18 cellular contexts compared by ENCODE assay signal in the genomic region with DNA sequence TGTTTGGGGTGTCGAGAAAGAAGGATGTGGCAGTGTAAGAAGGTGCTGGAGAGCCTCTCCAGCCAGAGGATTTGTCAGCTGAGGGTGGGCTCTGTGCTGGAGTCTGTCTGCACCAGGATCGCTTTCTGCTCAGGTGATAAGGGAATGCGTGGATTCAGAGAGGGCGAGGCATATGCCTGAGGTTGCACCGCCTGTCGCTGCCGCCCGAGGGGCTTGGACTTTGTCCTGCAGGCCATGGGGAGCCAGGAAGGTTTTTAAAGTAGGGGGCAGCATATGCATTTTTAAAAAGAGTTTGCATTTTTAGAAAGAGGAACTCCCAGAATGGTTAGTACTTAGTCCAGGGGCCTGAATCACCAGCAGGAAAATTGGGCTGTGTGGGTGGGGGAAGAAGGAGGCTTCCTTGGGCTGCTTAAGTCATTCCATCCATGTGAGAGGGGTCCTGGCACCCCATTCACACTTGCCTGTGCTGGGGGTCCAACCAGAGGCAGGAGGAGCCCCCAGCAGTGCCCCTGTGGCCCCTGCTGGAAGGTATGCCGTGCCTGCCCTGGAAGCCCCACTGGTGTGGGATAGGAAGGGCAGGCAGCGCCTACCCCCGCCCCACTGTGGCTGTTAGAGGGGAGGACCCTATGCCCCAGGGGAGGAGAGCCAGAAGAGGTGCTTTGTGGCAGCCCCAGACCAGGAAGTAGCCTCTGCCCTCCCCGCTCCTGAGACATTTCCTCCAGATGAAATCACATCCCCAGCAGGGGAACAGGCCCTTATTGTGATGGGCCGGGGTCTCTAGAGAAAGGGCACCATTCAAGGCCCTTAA. TPM values are rescaled to one million over a fixed set of nuclear protein-coding genes. Genes with fewer than 3 reads are reported as not detected.
DNase-seq lines count a peak whose midpoint lies in the region; ATAC-seq and TF ChIP-seq lines count a peak whose summit lies in the region.
"Had no signal": no experiment of that assay in that cellular context is flagged by ENCODE, and none has a peak within 500 bp of the region (broad histone marks: within the 10 kb centered on the region; RNA-seq: fewer than 3 reads in every experiment).

No MANE protein-coding gene starts in this region.

- H3K27me3 Mint-ChIP-seq in endothelial cell (ENCODE audit: unreplicated experiment) (peaks cover 5% of the 10 kb centered on the region), neural crest cell (ENCODE audit: low read depth) (no peaks in the 10 kb centered on the region)
- H3K27me3 Mint-ChIP-seq: activated T-helper 17 cell treated with anti-CD3 and anti-CD28 coated beads, Interleukin-2, amount 50 U/mL, for 72 hours had no signal

- H3K4me1 Mint-ChIP-seq in endothelial cell (ENCODE audit: unreplicated experiment) (peaks cover 17% of the 10 kb centered on the region), neural crest cell (peaks cover 71% of the 10 kb centered on the region)
- H3K4me1 Mint-ChIP-seq: activated T-helper 17 cell treated with anti-CD3 and anti-CD28 coated beads, Interleukin-2, amount 50 U/mL, for 72 hours; IgD-negative memory B cell had no signal

- WGBS in esophagus muscularis mucosa = 93% methylated on average over 9 of the region's 13 CpGs

- peak overlapping the region in 1 of 4 donors; percentile 4 for H3K27ac ChIP-seq in esophagus muscularis mucosa (replicated peaks in 1 of 4)
- H3K27ac ChIP-seq in breast epithelium = no peak overlapping the region
- H3K27ac ChIP-seq: testis had no signal

- H3K27ac Mint-ChIP-seq in endothelial cell (ENCODE audit: unreplicated experiment) (no peak overlapping the region), neural crest cell (ENCODE audit: unreplicated experiment) (peak overlapping the region; percentile 94)
- H3K27ac Mint-ChIP-seq: activated T-helper 17 cell treated with anti-CD3 and anti-CD28 coated beads, Interleukin-2, amount 50 U/mL, for 72 hours; IgD-negative memory B cell; naive thymus-derived CD4-positive, alpha-beta T cell had no signal

- no peaks in the 10 kb centered on the region for H3K9me3 ChIP-seq in esophagus muscularis mucosa
- H3K9me3 ChIP-seq in breast epithelium = no peaks in the 10 kb centered on the region
- H3K9me3 ChIP-seq: BE2C, testis had no signal

- ATAC-seq in HG02571 (IDR thresholded peaks at IDR 0.05; ENCODE audit: unreplicated experiment) = no peak
- ATAC-seq: activated T-helper 17 cell treated with anti-CD3 and anti-CD28 coated beads, Interleukin-2, amount 50 U/mL, for 72 hours; esophagus mucosa had no signal

- no peaks in the 10 kb centered on the region for H3K9me3 Mint-ChIP-seq in endothelial cell (ENCODE audit: unreplicated experiment)
- no peaks in the 10 kb centered on the region for H3K9me3 Mint-ChIP-seq in neural crest cell
- H3K9me3 Mint-ChIP-seq: activated T-helper 17 cell treated with anti-CD3 and anti-CD28 coated beads, Interleukin-2, amount 50 U/mL, for 72 hours; IgD-negative memory B cell; naive thymus-derived CD4-positive, alpha-beta T cell had no signal

- TF ChIP-seq POLR2A in esophagus muscularis mucosa (IDR thresholded peaks at IDR 0.05; ENCODE audit: low read depth) (no peak), breast epithelium (IDR thresholded peaks at IDR 0.05) (no peak)

- H3K27me3 ChIP-seq in H7 (ENCODE audit: control insufficient read depth, insufficient read depth, low read length) (no peaks in the 10 kb centered on the region), esophagus muscularis mucosa (no peaks in the 10 kb centered on the region), breast epithelium (no peaks in the 10 kb centered on the region)
- H3K27me3 ChIP-seq: BE2C, testis had no signal

- intact Hi-C loops in esophagus muscularis mucosa (cut with DNase I) = no loop called here
- intact Hi-C loops in breast epithelium (cut with DNase I; ENCODE audit: low total_unique reads) = no loop called here

- TF ChIP-seq CTCF in endothelial cell (IDR thresholded peaks at IDR 0.05; ENCODE audit: unreplicated experiment) = no peak
- no peak for TF ChIP-seq CTCF in neural crest cell (conservative IDR thresholded peaks at IDR 0.05)
- no peak for TF ChIP-seq CTCF in esophagus muscularis mucosa (IDR thresholded peaks at IDR 0.05)
- no peak for TF ChIP-seq CTCF in breast epithelium (IDR thresholded peaks at IDR 0.05)

- H3K4me3 ChIP-seq in H7 (ENCODE audit: insufficient read depth, low read depth, low read length) (no peak overlapping the region), esophagus muscularis mucosa (no peak overlapping the region), breast epithelium (no peak overlapping the region)
- H3K4me3 ChIP-seq: testis had no signal

- TF ChIP-seq EP300 in esophagus muscularis mucosa (IDR thresholded peaks at IDR 0.05) = no peak

- DNase-seq in H7 (peak; percentile 90), NOMO-1 (lab: John Stamatoyannopoulos, UW; ENCODE audit: unreplicated experiment in 2 of 2) (peak; percentile 52 to 76), endothelial cell (ENCODE audit: low spot score) (no peak), neural crest cell (ENCODE audit: low read depth, low spot score) (no peak), esophagus muscularis mucosa (ENCODE audit: extremely low spot score) (no peak), GM19238 (ENCODE audit: insufficient read length, low spot score) (no peak), breast epithelium (ENCODE audit: low spot score in 2 of 2) (no peak)
- DNase-seq: activated CD4-positive, CD25-positive, alpha-beta regulatory T cell treated with anti-CD3 and anti-CD28 coated beads, Interleukin-2, amount 50 U/mL, for 72 hours; BE2C; naive thymus-derived CD4-positive, alpha-beta T cell; NCI-H1092; NCI-H524; T-helper 9 cell; testis had no signal

- peaks cover 10 to 45% (median 43%) of the 10 kb centered on the region in 4 donors for H3K4me1 ChIP-seq in esophagus muscularis mucosa
- H3K4me1 ChIP-seq in breast epithelium = peaks cover 0 to 4% of the 10 kb centered on the region in 2 donors
- H3K4me1 ChIP-seq: BE2C had no signal

- peak overlapping the region; percentile 8 for H3K4me3 Mint-ChIP-seq in endothelial cell (ENCODE audit: unreplicated experiment)
- H3K4me3 Mint-ChIP-seq in neural crest cell = peak overlapping the region; percentile 88
- H3K4me3 Mint-ChIP-seq: activated T-helper 17 cell treated with anti-CD3 and anti-CD28 coated beads, Interleukin-2, amount 50 U/mL, for 72 hours; IgD-negative memory B cell; naive thymus-derived CD4-positive, alpha-beta T cell had no signal

- H3K36me3 ChIP-seq in H7 (replicated peaks; ENCODE audit: control insufficient read depth, insufficient read depth, low read length) (no peaks in the 10 kb centered on the region), esophagus muscularis mucosa (peaks cover 0 to 9% (median 3%) of the 10 kb centered on the region in 4 donors), breast epithelium (no peaks in the 10 kb centered on the region)
- H3K36me3 ChIP-seq: BE2C had no signal

- H3K36me3 Mint-ChIP-seq in endothelial cell (ENCODE audit: low read depth, unreplicated experiment) = no peaks in the 10 kb centered on the region
- H3K36me3 Mint-ChIP-seq in neural crest cell (ENCODE audit: low read depth) = peaks cover 2% of the 10 kb centered on the region
- H3K36me3 Mint-ChIP-seq: IgD-negative memory B cell; naive thymus-derived CD4-positive, alpha-beta T cell had no signal

RNA-seq across cellular contexts. Expression of gene MYRF, which starts 35.8 kb away (rescaled TPM):
- total RNA-seq in H7 (2014; rRNA removed; shearing (Covaris generic)) = 3.6 and 4.2 TPM in 2 replicates
- total RNA-seq in endothelial cell (ENCODE audit: unreplicated experiment) (1.5 TPM), neural crest cell (3.5 and 3.9 TPM in 2 replicates), esophagus muscularis mucosa (under 1 TPM; under 0.01 to 0.71 (median 0.40) TPM), breast epithelium (1 to 10 TPM in 1 of 3 donors, under 1 TPM in 2; 0.32 to 6.9 (median 0.66) TPM)

RNA-seq across cellular contexts. Expression of gene DAGLA, which starts 36.5 kb away (rescaled TPM):
- 3.7 and 4.8 TPM in 2 replicates for total RNA-seq in H7 (2014; rRNA removed; shearing (Covaris generic))
- 3.2 TPM for total RNA-seq in endothelial cell (ENCODE audit: unreplicated experiment)
- 19.7 and 21.0 TPM in 2 replicates for total RNA-seq in neural crest cell
- 1 to 10 TPM; 1.5 to 4.9 (median 3.8) TPM for total RNA-seq in esophagus muscularis mucosa
- 1 to 10 TPM; 2.4 to 4.5 (median 3.3) TPM for total RNA-seq in breast epithelium

Comparison
In these comparisons a context has a peak if more than half of its experiments do, and no peak if none do; other contexts are left out.
1. DNase-seq: peak in H7 (single experiment) and NOMO-1 (2 of 2); none in endothelial cell (single experiment), neural crest cell (single experiment), esophagus muscularis mucosa (single experiment), GM19238 (single experiment) and breast epithelium (0 of 2).